17 cellular contexts compared by ENCODE assay signal in the genomic region with DNA sequence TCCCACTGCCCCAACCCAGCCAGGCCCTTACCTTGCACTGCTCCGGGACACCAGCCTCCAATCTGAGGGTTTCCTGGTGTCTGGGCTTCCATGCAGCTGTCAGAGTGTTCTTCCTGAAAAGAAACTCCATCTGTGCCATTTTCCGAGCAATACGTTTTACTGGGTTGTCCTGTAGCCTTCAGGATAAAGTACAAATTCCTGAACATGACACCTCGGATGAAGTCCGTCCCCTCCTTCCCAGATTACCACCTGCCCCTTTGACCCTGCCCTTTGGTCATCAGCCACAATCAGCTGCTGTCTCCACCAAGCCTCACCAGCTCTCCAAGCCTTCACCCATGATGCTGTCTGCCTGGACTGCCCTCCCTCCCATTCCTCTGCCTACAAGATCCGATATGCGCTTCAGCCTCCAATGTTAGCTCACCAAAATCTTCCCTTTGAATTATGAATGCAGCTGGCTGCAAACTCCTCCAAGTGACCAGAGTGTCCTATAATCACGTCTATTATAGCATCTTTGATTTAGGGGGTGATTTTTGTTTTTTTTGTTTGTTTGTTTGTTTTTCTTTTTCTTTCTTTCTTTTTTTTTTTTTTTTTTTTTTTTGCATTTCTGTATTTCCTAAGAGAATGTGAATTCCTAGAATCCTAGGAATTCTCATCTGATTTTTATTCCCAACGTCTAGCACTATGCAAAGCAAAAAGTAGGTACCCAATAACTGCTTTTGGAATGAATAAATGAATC.
DNase-seq lines count a peak whose midpoint lies in the region; ATAC-seq and TF ChIP-seq lines count a peak whose summit lies in the region.
"Had no signal": no experiment of that assay in that cellular context is flagged by ENCODE, and none has a peak within 500 bp of the region (broad histone marks: within the 10 kb centered on the region; RNA-seq: fewer than 3 reads in every experiment).

No MANE protein-coding gene starts in this region.

- CTCF ChIA-PET in HEK293 (lab: Yijun Ruan, JAX) (interaction anchor here (0.6 to 3.4 kb wide), 27 partner anchors 8 to 285 kb away, joined by 3 to 25 read pairs (median 4); a partner anchor contains a TSS), GM10248 (lab: Yijun Ruan, JAX) (interaction anchor here (0.8 to 2.6 kb wide), 6 partner anchors 11 to 287 kb away, joined by 3 to 8 read pairs (median 6); no protein-coding TSS in a partner anchor)

- DNase-seq in RWPE2 (ENCODE audit: low spot score) = no peak
- peak; percentile 61 for DNase-seq in kidney tubule cell (ENCODE audit: low spot score)
- DNase-seq in skeletal muscle cell (ENCODE audit: low read depth) = peak; percentile 30
- no peak for DNase-seq in activated CD4-positive, CD25-positive, alpha-beta regulatory T cell (lab: John Stamatoyannopoulos, UW)
- DNase-seq in GM10248 (ENCODE audit: extremely low spot score) = no peak
- no peak for DNase-seq in activated T-cell treated with anti-CD3 and anti-CD28 coated beads, Interleukin-2, amount 50 U/mL, for 72 hours
- DNase-seq: activated CD8-positive, alpha-beta T cell treated with anti-CD3 and anti-CD28 coated beads, Interleukin-2, amount 10 ng/mL, durations not matched to agents 7 days and 5 days; activated gamma-delta T cell treated with Interleukin-2 at 50 U/mL for 16 hours; effector memory CD4-positive, alpha-beta T cell; spleen had no signal

- TF ChIP-seq CTCF in HEK293 (tag by site-specific recombination; IDR thresholded peaks at IDR 0.05) (no peak), RWPE2 (IDR thresholded peaks at IDR 0.05; ENCODE audit: poor library complexity, severe bottlenecking) (no peak), GM10248 (IDR thresholded peaks at IDR 0.05; ENCODE audit: control extremely low read depth, extremely low read depth, low read depth, missing control alignments) (no peak)

- POLR2A ChIA-PET in HEK293 (lab: Yijun Ruan, JAX) = interaction anchor here (0.7 to 0.9 kb wide), 2 partner anchors 64 to 118 kb away, joined by 3 to 5 read pairs; no protein-coding TSS in a partner anchor
- POLR2A ChIA-PET in GM10248 (lab: Yijun Ruan, JAX) = no interaction called here

- no peaks in the 10 kb centered on the region for H3K4me1 Mint-ChIP-seq in activated T-cell treated with anti-CD3 and anti-CD28 coated beads, Interleukin-2, amount 50 U/mL, for 72 hours (ENCODE audit: low read depth)
- H3K4me1 Mint-ChIP-seq: memory B cell had no signal

- H3K4me1 ChIP-seq in HEK293 (ENCODE audit: control insufficient read depth, insufficient read depth, low read length) = peaks cover 19% of the 10 kb centered on the region
- H3K4me1 ChIP-seq in RWPE2 (ENCODE audit: insufficient read depth, poor library complexity, severe bottlenecking) = peaks cover 30% of the 10 kb centered on the region

- no peaks in the 10 kb centered on the region for H3K36me3 Mint-ChIP-seq in activated T-cell treated with anti-CD3 and anti-CD28 coated beads, Interleukin-2, amount 50 U/mL, for 72 hours (ENCODE audit: insufficient read depth in 2 of 2)
- H3K36me3 Mint-ChIP-seq: memory B cell had no signal

- no peaks in the 10 kb centered on the region for H3K27me3 ChIP-seq in RWPE2 (ENCODE audit: insufficient read depth, poor library complexity, severe bottlenecking)
- H3K27me3 ChIP-seq: BLaER1, ovary, stomach, vagina had no signal

- no peak overlapping the region for H3K4me3 ChIP-seq in HEK293 (ENCODE audit: low read depth, low read length)
- no peak overlapping the region for H3K4me3 ChIP-seq in RWPE2 (ENCODE audit: severe bottlenecking)
- no peak overlapping the region for H3K4me3 ChIP-seq in skeletal muscle cell (ENCODE audit: low read depth, low read length)
- H3K4me3 ChIP-seq: BLaER1, ovary, spleen, stomach, vagina had no signal

- ATAC-seq in RWPE2 (ENCODE audit: low read depth) (no peak), GM19395 (IDR thresholded peaks at IDR 0.05; ENCODE audit: unreplicated experiment) (no peak)
- no peak for ATAC-seq in activated T-cell treated with anti-CD3 and anti-CD28 coated beads, Interleukin-2, amount 50 U/mL, for 72 hours (replicated peaks in 1 of 2)
- ATAC-seq: activated CD8-positive, alpha-beta T cell treated with anti-CD3 and anti-CD28 coated beads, Interleukin-2, amount 10 ng/mL, durations not matched to agents 7 days and 5 days had no signal

- H3K27me3 Mint-ChIP-seq in activated T-cell treated with anti-CD3 and anti-CD28 coated beads, Interleukin-2, amount 50 U/mL, for 72 hours (ENCODE audit: low read depth) = peaks cover 24% of the 10 kb centered on the region

- H3K27ac ChIP-seq in HEK293 (ENCODE audit: extremely low read depth, low read depth, low read length) = no peak overlapping the region
- H3K27ac ChIP-seq in RWPE2 (ENCODE audit: poor library complexity, severe bottlenecking) = peak overlapping the region; percentile 81
- H3K27ac ChIP-seq: BLaER1, ovary, spleen, stomach, vagina had no signal

- H3K36me3 ChIP-seq in HEK293 (ENCODE audit: control insufficient read depth in 2 of 2, insufficient read depth in 1 of 2, low read length in 2 of 2) (no peaks in the 10 kb centered on the region), RWPE2 (ENCODE audit: low read depth) (no peaks in the 10 kb centered on the region)
- H3K36me3 ChIP-seq: BLaER1, ovary, spleen, stomach, vagina had no signal

- no peak overlapping the region for H3K4me3 Mint-ChIP-seq in activated T-cell treated with anti-CD3 and anti-CD28 coated beads, Interleukin-2, amount 50 U/mL, for 72 hours
- H3K4me3 Mint-ChIP-seq: activated CD8-positive, alpha-beta T cell treated with anti-CD3 and anti-CD28 coated beads, Interleukin-2, amount 10 ng/mL, durations not matched to agents 7 days and 5 days; memory B cell had no signal

- H3K9me3 ChIP-seq in HEK293 (ENCODE audit: control insufficient read depth, insufficient read depth, low read depth, low read length) (no peaks in the 10 kb centered on the region), RWPE2 (ENCODE audit: severe bottlenecking) (no peaks in the 10 kb centered on the region)
- H3K9me3 ChIP-seq: BLaER1, ovary, spleen, stomach, vagina had no signal

- no peaks in the 10 kb centered on the region for H3K9me3 Mint-ChIP-seq in activated T-cell treated with anti-CD3 and anti-CD28 coated beads, Interleukin-2, amount 50 U/mL, for 72 hours
- H3K9me3 Mint-ChIP-seq: memory B cell had no signal

- H3K27ac Mint-ChIP-seq in activated T-cell treated with anti-CD3 and anti-CD28 coated beads, Interleukin-2, amount 50 U/mL, for 72 hours = no peak overlapping the region
- H3K27ac Mint-ChIP-seq: activated CD8-positive, alpha-beta T cell treated with anti-CD3 and anti-CD28 coated beads, Interleukin-2, amount 10 ng/mL, durations not matched to agents 7 days and 5 days; memory B cell had no signal

TF ChIP-seq in HEK293, 187 proteins besides CTCF, POLR2A, EP300 and RAD21:
- TF ChIP-seq ZNF174 (tag by site-specific recombination; IDR thresholded peaks at IDR 0.05) (no peak), ZNF600 (tag by site-specific recombination; IDR thresholded peaks at IDR 0.05) (peak; percentile 73), SCRT2 (tag by site-specific recombination; IDR thresholded peaks at IDR 0.05) (no peak), OVOL3 (tag by site-specific recombination; IDR thresholded peaks at IDR 0.05) (no peak)

Comparison
In these comparisons a context has a peak if more than half of its experiments do, and no peak if none do; other contexts are left out.
1. DNase-seq: peak in kidney tubule cell (single experiment) and skeletal muscle cell (single experiment); none in RWPE2 (single experiment), activated CD4-positive, CD25-positive, alpha-beta regulatory T cell (0 of 4), GM10248 (single experiment) and activated T-cell treated with anti-CD3 and anti-CD28 coated beads, Interleukin-2, amount 50 U/mL, for 72 hours (0 of 2).